ENCODE assay signal across 1 cellular context in genomic region chr1:99849413-99849743, GRCh38.
TF ChIP-seq lines count a peak whose summit lies in the region.

No MANE protein-coding gene starts in this region.

TF ChIP-seq in GM23338, 12 proteins besides CTCF, POLR2A, EP300 and RAD21:
- TF ChIP-seq ZNF462 (CRISPR knock-in tag; IDR thresholded peaks at IDR 0.05) (no peak), EZH2phosphoT487 (IDR thresholded peaks at IDR 0.05; ENCODE audit: unreplicated experiment) (no peak), EZH2 (IDR thresholded peaks at IDR 0.05; ENCODE audit: low read depth, unreplicated experiment) (no peak), REST (IDR thresholded peaks at IDR 0.05; ENCODE audit: unreplicated experiment) (no peak), ZNF114 (CRISPR knock-in tag; IDR thresholded peaks at IDR 0.05) (no peak), POLR2AphosphoS5 (IDR thresholded peaks at IDR 0.05; ENCODE audit: low read depth) (no peak)
